Comparison of ENCODE assay signal across 12 cellular contexts in the genomic region with DNA sequence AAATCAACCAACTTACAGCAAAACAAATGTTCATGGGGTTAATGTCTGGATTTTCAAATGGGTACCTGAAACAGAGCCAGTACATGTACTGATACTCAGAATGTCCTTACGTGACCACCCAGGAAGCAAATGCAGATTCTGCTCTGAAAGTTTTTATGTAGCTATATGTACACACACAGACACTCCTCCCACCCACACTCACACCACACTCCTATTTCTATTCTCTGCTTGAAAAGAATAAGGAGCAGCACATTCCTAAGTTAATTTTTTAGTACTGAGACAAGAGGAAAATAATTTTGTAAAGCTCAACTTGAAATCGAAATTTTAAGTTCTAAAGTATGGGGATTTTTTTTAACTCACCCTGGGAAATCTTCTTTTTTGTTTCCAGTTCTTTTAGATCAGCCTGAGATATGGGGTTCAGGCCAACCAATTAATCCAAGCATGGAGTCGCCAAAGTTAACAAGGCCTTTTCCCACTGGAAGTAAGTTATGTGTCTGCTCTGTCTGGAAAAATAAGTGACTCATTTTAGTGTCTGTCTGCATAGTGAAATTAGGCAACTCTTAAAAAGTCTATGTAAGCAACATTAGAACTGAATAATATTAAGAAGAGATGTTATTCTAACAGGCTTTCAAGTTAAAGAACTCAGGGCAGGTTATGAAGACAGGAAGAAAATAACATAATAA.
A peak's percentile ranks its signal among the peaks of the same experiment; 100 is the strongest.
DNase-seq lines count a peak whose midpoint lies in the region; ATAC-seq, FAIRE-seq and TF ChIP-seq lines count a peak whose summit lies in the region.
"Had no signal": no experiment of that assay in that cellular context is flagged by ENCODE, and none has a peak within 500 bp of the region (broad histone marks: within the 10 kb centered on the region; RNA-seq: fewer than 3 reads in every experiment).

No MANE protein-coding gene starts in this region.

- TF ChIP-seq CTCF in astrocyte (IDR thresholded peaks at IDR 0.05; ENCODE audit: insufficient read depth, low read depth, low read length) (no peak), heart left ventricle (IDR thresholded peaks at IDR 0.05) (no peak)

- peak overlapping the region; percentile 89 for H3K27ac ChIP-seq in astrocyte (ENCODE audit: low read depth, low read length)
- H3K27ac ChIP-seq in heart left ventricle: peak overlapping the region in 11 of 12 donors; percentile 17 to 91 (median 61)

- no peak for TF ChIP-seq POLR2A in heart left ventricle (IDR thresholded peaks at IDR 0.05)

- peak overlapping the region; percentile 74 for H3K9ac ChIP-seq in astrocyte (ENCODE audit: low read length)

- H3K36me3 ChIP-seq in astrocyte (ENCODE audit: insufficient read depth, low read length) (no peaks in the 10 kb centered on the region), heart left ventricle (peaks cover 0 to 11% (median 0%) of the 10 kb centered on the region in 9 donors)

- H3K9me3 ChIP-seq in astrocyte (ENCODE audit: insufficient read depth, low read depth, low read length): no peaks in the 10 kb centered on the region
- no peaks in the 10 kb centered on the region for H3K9me3 ChIP-seq in heart left ventricle

- no peaks in the 10 kb centered on the region for H3K79me2 ChIP-seq in astrocyte (ENCODE audit: insufficient read depth, low read length)

- DNase-seq in Daoy (ENCODE audit: low read depth) (peak; percentile 74), astrocyte (ENCODE audit: low read depth) (peak; percentile 95), heart left ventricle (no peak), sciatic nerve (ENCODE audit: low spot score) (no peak), NCI-H82 treated with DMSO at 0.1 percent for 48 hours (lab: John Stamatoyannopoulos, UW; ENCODE audit: unreplicated experiment) (no peak)
- DNase-seq in activated CD4-positive, alpha-beta T cell treated with anti-CD3 and anti-CD28 coated beads, Interleukin-2, amount 50 U/mL, for 48 hours: no peak
- DNase-seq: activated gamma-delta T cell; CD8-positive, alpha-beta T cell; NCI-H2171 treated with DMSO at 0.1 percent for 48 hours; stimulated activated naive B cell treated with anti-CD40 and anti-IgM and Interleukin-4, amounts not matched to agents 10 μg/mL and 1 μg/mL and 100 μg/mL, for 72 hours had no signal

- H3K4me2 ChIP-seq in astrocyte (ENCODE audit: low read length): peak overlapping the region; percentile 60

- ATAC-seq in heart left ventricle (peak; percentile 67 to 95 (median 78)), sciatic nerve (peak; percentile 96), GM19324 (IDR thresholded peaks at IDR 0.05; ENCODE audit: low FRiP score, unreplicated experiment) (no peak), GM21825 (IDR thresholded peaks at IDR 0.05; ENCODE audit: unreplicated experiment) (no peak)
- ATAC-seq: CD8-positive, alpha-beta T cell; stimulated activated naive B cell treated with anti-CD40 and anti-IgM and Interleukin-4, amounts not matched to agents 10 μg/mL and 1 μg/mL and 100 μg/mL, for 72 hours had no signal

- intact Hi-C loops in heart left ventricle (cut with DNase I): loop anchor here in 2 of 10 donors (5.0 to 10.0 kb wide), 2 partner anchors 142 to 144 kb away; a partner anchor contains a TSS
- intact Hi-C loops in sciatic nerve (cut with DNase I): no loop called here

- 56 to 71% (median 62%) methylated on average over 3 of the region's 3 CpGs for WGBS in heart left ventricle, 4 donors

- H4K20me1 ChIP-seq in astrocyte (ENCODE audit: insufficient read depth, low read length): no peaks in the 10 kb centered on the region

- H2AFZ ChIP-seq in astrocyte (ENCODE audit: low read depth, low read length): no peak overlapping the region

- H3K4me3 ChIP-seq in astrocyte (ENCODE audit: insufficient read depth, low read depth, low read length): no peak overlapping the region
- H3K4me3 ChIP-seq in heart left ventricle: no peak overlapping the region

- H3K4me3 Mint-ChIP-seq in astrocyte (ENCODE audit: unreplicated experiment): no peak overlapping the region
- H3K4me3 Mint-ChIP-seq: CD8-positive, alpha-beta T cell; stimulated activated naive B cell treated with anti-CD40 and anti-IgM and Interleukin-4, amounts not matched to agents 10 μg/mL and 1 μg/mL and 100 μg/mL, for 72 hours had no signal

- H3K27ac Mint-ChIP-seq in astrocyte (ENCODE audit: unreplicated experiment): peak overlapping the region; percentile 99
- H3K27ac Mint-ChIP-seq: CD8-positive, alpha-beta T cell; stimulated activated naive B cell treated with anti-CD40 and anti-IgM and Interleukin-4, amounts not matched to agents 10 μg/mL and 1 μg/mL and 100 μg/mL, for 72 hours had no signal

- peaks cover 30% of the 10 kb centered on the region for H3K4me1 ChIP-seq in astrocyte (ENCODE audit: insufficient read depth, low read length)
- peaks cover 0 to 42% (median 12%) of the 10 kb centered on the region in 12 donors for H3K4me1 ChIP-seq in heart left ventricle

- H3K9me3 Mint-ChIP-seq in astrocyte (ENCODE audit: unreplicated experiment): no peaks in the 10 kb centered on the region
- H3K9me3 Mint-ChIP-seq: CD8-positive, alpha-beta T cell; stimulated activated naive B cell treated with anti-CD40 and anti-IgM and Interleukin-4, amounts not matched to agents 10 μg/mL and 1 μg/mL and 100 μg/mL, for 72 hours had no signal

- H3K36me3 Mint-ChIP-seq in astrocyte (ENCODE audit: low read depth, unreplicated experiment): peaks cover 3% of the 10 kb centered on the region
- H3K36me3 Mint-ChIP-seq: CD8-positive, alpha-beta T cell; stimulated activated naive B cell treated with anti-CD40 and anti-IgM and Interleukin-4, amounts not matched to agents 10 μg/mL and 1 μg/mL and 100 μg/mL, for 72 hours had no signal

- no peaks in the 10 kb centered on the region for H3K27me3 Mint-ChIP-seq in astrocyte (ENCODE audit: low read depth, unreplicated experiment)

- peaks cover 35% of the 10 kb centered on the region for H3K4me1 Mint-ChIP-seq in astrocyte (ENCODE audit: low read depth, unreplicated experiment)

- peak; percentile 84 for FAIRE-seq in astrocyte (lab: Jason Lieb, UNC)

- H3K27me3 ChIP-seq in astrocyte (ENCODE audit: insufficient read depth, low read length): no peaks in the 10 kb centered on the region
- no peaks in the 10 kb centered on the region for H3K27me3 ChIP-seq in heart left ventricle

Comparison
In these comparisons a context has a peak if more than half of its experiments do, and no peak if none do; other contexts are left out.
1. DNase-seq: peak in Daoy (single experiment) and astrocyte (single experiment); none in heart left ventricle (0 of 5), sciatic nerve (single experiment), NCI-H82 treated with DMSO at 0.1 percent for 48 hours (single experiment) and activated CD4-positive, alpha-beta T cell treated with anti-CD3 and anti-CD28 coated beads, Interleukin-2, amount 50 U/mL, for 48 hours (0 of 2).
2. ATAC-seq: peak in heart left ventricle (4 of 4) and sciatic nerve (single experiment); none in GM19324 (single experiment) and GM21825 (single experiment).